In genomic region chr10:79188154-79188763, GRCh38 we compare ENCODE assay signal across 1 cellular context.
A peak's percentile ranks its signal among the peaks of the same experiment; 100 is the strongest.
TF ChIP-seq lines count a peak whose summit lies in the region.

No MANE protein-coding gene starts in this region.

TF ChIP-seq in liver, 16 proteins besides CTCF, POLR2A, EP300 and RAD21:
- TF ChIP-seq REST (IDR thresholded peaks at IDR 0.05) (no peak), SP1 (IDR thresholded peaks at IDR 0.05) (peak; percentile 52), JUND (IDR thresholded peaks at IDR 0.05) (no peak), FOXA1 (IDR thresholded peaks at IDR 0.05) (no peak), YY1 (IDR thresholded peaks at IDR 0.05) (no peak), RXRA (IDR thresholded peaks at IDR 0.05) (peak; percentile 66 to 82), FOXA2 (IDR thresholded peaks at IDR 0.05) (no peak), HNF4G (IDR thresholded peaks at IDR 0.05) (peak; percentile 10), ATF3 (IDR thresholded peaks at IDR 0.05) (no peak), HNF4A (conservative IDR thresholded peaks at IDR 0.05) (peak; percentile 52 to 73), NR2F2 (IDR thresholded peaks at IDR 0.05) (peak; percentile 94), TAF1 (conservative IDR thresholded peaks at IDR 0.05) (no peak), EGR1 (IDR thresholded peaks at IDR 0.05; ENCODE audit: low read depth in 2 of 2) (peak in 1 of 2 donors; percentile 84), GABPA (IDR thresholded peaks at IDR 0.05 in 1 of 2, conservative IDR thresholded peaks at IDR 0.05 in 1 of 2) (no peak)
- TF ChIP-seq, protein P1, sequence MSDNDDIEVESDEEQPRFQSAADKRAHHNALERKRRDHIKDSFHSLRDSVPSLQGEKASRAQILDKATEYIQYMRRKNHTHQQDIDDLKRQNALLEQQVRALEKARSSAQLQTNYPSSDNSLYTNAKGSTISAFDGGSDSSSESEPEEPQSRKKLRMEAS (IDR thresholded peaks at IDR 0.05): no peak
- TF ChIP-seq, protein P2, sequence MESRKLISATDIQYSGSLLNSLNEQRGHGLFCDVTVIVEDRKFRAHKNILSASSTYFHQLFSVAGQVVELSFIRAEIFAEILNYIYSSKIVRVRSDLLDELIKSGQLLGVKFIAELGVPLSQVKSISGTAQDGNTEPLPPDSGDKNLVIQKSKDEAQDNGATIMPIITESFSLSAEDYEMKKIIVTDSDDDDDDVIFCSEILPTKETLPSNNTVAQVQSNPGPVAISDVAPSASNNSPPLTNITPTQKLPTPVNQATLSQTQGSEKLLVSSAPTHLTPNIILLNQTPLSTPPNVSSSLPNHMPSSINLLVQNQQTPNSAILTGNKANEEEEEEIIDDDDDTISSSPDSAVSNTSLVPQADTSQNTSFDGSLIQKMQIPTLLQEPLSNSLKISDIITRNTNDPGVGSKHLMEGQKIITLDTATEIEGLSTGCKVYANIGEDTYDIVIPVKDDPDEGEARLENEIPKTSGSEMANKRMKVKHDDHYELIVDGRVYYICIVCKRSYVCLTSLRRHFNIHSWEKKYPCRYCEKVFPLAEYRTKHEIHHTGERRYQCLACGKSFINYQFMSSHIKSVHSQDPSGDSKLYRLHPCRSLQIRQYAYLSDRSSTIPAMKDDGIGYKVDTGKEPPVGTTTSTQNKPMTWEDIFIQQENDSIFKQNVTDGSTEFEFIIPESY (IDR thresholded peaks at IDR 0.05): no peak
